Comparison of ENCODE assay signal across 10 cellular contexts in genomic region chr14:103198429-103199140, GRCh38.
DNase-seq lines count a peak whose midpoint lies in the region; ATAC-seq, FAIRE-seq and TF ChIP-seq lines count a peak whose summit lies in the region.
"Had no signal": no experiment of that assay in that cellular context is flagged by ENCODE, and none has a peak within 500 bp of the region (broad histone marks: within the 10 kb centered on the region; RNA-seq: fewer than 3 reads in every experiment).

No MANE protein-coding gene starts in this region.

- CTCF ChIA-PET in RWPE1 (lab: Yijun Ruan, JAX), result interaction anchor here (0.6 kb wide), 1 partner anchor 94 kb away, joined by 4 read pairs; no protein-coding TSS in a partner anchor

- in situ Hi-C loops in Caki2 (cut with HindIII; ENCODE audit: low pct_unique_long_range_greater_than_20kb, low sequenced_read_pairs), result no loop called here

- 55 to 59% (median 59%) methylated on average over 11 of the region's 11 CpGs for WGBS in small intestine, 3 donors

- peak; percentile 38 for DNase-seq in Caki2 (ENCODE audit: low read depth)
- peak; percentile 57 for DNase-seq in RWPE1 (ENCODE audit: low spot score)
- no peak for DNase-seq in Right ventricle myocardium superior
- peak; percentile 92 for DNase-seq in renal cortical epithelial cell (ENCODE audit: low read depth)
- no peak for DNase-seq in COR-L47 (lab: John Stamatoyannopoulos, UW)
- no peak for DNase-seq in SHP77 (lab: John Stamatoyannopoulos, UW)
- no peak for DNase-seq in small intestine
- DNase-seq: effector CD8-positive, alpha-beta T cell; NCI-H1436 had no signal

- no peak overlapping the region for H3K4me3 ChIP-seq in small intestine (ENCODE audit: low read depth in 1 of 2, low read length in 2 of 2)

- ATAC-seq in Right ventricle myocardium superior (ENCODE audit: poor library complexity) (peak; percentile 84), HG02973 (IDR thresholded peaks at IDR 0.05; ENCODE audit: unreplicated experiment) (no peak)

- H3K27me3 ChIP-seq in small intestine (ENCODE audit: control insufficient read depth in 2 of 2, insufficient read depth in 2 of 2, low read length in 2 of 2), result peaks cover 0 to 3% of the 10 kb centered on the region in 2 donors

- FAIRE-seq in small intestine (lab: Jason Lieb, UNC), result no peak

- H3K9me3 ChIP-seq in small intestine (ENCODE audit: control insufficient read depth, low read depth), result no peaks in the 10 kb centered on the region

- H3K4me1 ChIP-seq in small intestine (ENCODE audit: control insufficient read depth in 2 of 2, insufficient read depth in 1 of 2, low read depth in 1 of 2, low read length in 1 of 2), result peaks cover 0 to 2% of the 10 kb centered on the region in 2 donors

- TF ChIP-seq CTCF in RWPE1 (conservative IDR thresholded peaks at IDR 0.05; ENCODE audit: low read depth), result no peak

- POLR2A ChIA-PET in RWPE1 (lab: Yijun Ruan, JAX; ENCODE audit: low non-redundant PET), result no interaction called here

- H3K27ac ChIP-seq in RWPE1 (peak overlapping the region; percentile 49; the same call in 1 of the 2 replicates), small intestine (ENCODE audit: low read depth in 1 of 2, low read length in 1 of 2) (peak overlapping the region in 1 of 2 donors; percentile 85)

- no peaks in the 10 kb centered on the region for H3K36me3 ChIP-seq in small intestine (ENCODE audit: control insufficient read depth in 2 of 2, insufficient read depth in 2 of 2, low read length in 2 of 2)

- intact Hi-C loops in Right ventricle myocardium superior (cut with DNase I), result no loop called here

Comparison
In these comparisons a context has a peak if more than half of its experiments do, and no peak if none do; other contexts are left out.
1. DNase-seq: peak in Caki2 (single experiment), RWPE1 (single experiment) and renal cortical epithelial cell (single experiment); none in Right ventricle myocardium superior (single experiment), COR-L47 (single experiment), SHP77 (0 of 2) and small intestine (single experiment).